ENCODE assay signal across 1 cellular context in genomic region chr19:44304659-44305193, GRCh38.
A peak's percentile ranks its signal among the peaks of the same experiment; 100 is the strongest.
TF ChIP-seq lines count a peak whose summit lies in the region.

Gene ZNF235 (minus strand): TSS chr19:44305025. CDS start chr19:44303404, 1,621 bp downstream.

TF ChIP-seq in GM23338, 12 proteins besides CTCF, POLR2A, EP300 and RAD21 (continued from another document):
- TF ChIP-seq ZNF462 (CRISPR knock-in tag; IDR thresholded peaks at IDR 0.05) (no peak), EZH2phosphoT487 (IDR thresholded peaks at IDR 0.05; ENCODE audit: unreplicated experiment) (no peak), NANOG (IDR thresholded peaks at IDR 0.05; ENCODE audit: borderline replicate concordance) (no peak), ETS1 (IDR thresholded peaks at IDR 0.05) (peak; percentile 99), ZNF114 (CRISPR knock-in tag; IDR thresholded peaks at IDR 0.05) (no peak), ZNF331 (CRISPR knock-in tag; IDR thresholded peaks at IDR 0.05; ENCODE audit: low read depth) (no peak)
